Comparison of ENCODE assay signal across 1 cellular context in the genomic region with DNA sequence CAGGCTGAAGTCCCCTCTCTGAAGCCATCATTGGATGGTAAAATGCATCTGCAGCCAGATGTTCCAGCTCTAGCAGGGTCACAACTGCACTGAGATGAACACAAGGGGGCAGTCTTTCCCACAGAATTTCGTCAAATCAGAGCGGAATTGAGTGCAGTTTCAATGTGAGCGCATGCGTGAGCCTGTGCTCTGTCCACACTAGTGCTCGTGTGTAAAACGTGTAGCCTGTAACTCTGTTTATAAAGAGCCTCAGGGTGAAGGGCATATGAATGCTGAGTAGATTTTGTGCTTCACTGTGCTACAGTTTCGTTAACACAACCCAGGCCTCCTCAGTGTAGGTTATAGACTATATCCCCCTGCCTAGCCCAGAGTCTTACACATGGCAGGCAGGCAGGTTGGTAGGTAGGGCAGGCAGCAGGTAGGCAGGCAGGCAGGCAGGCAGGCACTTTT.
TF ChIP-seq lines count a peak whose summit lies in the region.

No MANE protein-coding gene starts in this region.

TF ChIP-seq in SK-N-SH, 30 proteins besides CTCF, POLR2A, EP300 and RAD21 (continued from another document):
- TF ChIP-seq REST (IDR thresholded peaks at IDR 0.05; ENCODE audit: low read depth, low read length) = peak; percentile 7; the same call in 1 of the 2 replicates
- TF ChIP-seq USF1 (IDR thresholded peaks at IDR 0.05; ENCODE audit: borderline replicate concordance, low read depth) = no peak
- TF ChIP-seq, protein P1, sequence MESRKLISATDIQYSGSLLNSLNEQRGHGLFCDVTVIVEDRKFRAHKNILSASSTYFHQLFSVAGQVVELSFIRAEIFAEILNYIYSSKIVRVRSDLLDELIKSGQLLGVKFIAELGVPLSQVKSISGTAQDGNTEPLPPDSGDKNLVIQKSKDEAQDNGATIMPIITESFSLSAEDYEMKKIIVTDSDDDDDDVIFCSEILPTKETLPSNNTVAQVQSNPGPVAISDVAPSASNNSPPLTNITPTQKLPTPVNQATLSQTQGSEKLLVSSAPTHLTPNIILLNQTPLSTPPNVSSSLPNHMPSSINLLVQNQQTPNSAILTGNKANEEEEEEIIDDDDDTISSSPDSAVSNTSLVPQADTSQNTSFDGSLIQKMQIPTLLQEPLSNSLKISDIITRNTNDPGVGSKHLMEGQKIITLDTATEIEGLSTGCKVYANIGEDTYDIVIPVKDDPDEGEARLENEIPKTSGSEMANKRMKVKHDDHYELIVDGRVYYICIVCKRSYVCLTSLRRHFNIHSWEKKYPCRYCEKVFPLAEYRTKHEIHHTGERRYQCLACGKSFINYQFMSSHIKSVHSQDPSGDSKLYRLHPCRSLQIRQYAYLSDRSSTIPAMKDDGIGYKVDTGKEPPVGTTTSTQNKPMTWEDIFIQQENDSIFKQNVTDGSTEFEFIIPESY (IDR thresholded peaks at IDR 0.05; ENCODE audit: borderline replicate concordance, low read depth) = no peak
- TF ChIP-seq RCOR1 (IDR thresholded peaks at IDR 0.05; ENCODE audit: low read length) = no peak
- TF ChIP-seq FOSL2 (IDR thresholded peaks at IDR 0.05; ENCODE audit: borderline replicate concordance, low read depth) = no peak
- TF ChIP-seq SMC3 (IDR thresholded peaks at IDR 0.05; ENCODE audit: low read depth, low read length) = peak; percentile 70
- TF ChIP-seq TEAD4 (IDR thresholded peaks at IDR 0.05; ENCODE audit: borderline replicate concordance, insufficient read depth) = no peak
- peak; percentile 56; the same call in 1 of the 2 replicates for TF ChIP-seq MXI1 (IDR thresholded peaks at IDR 0.05; ENCODE audit: low read depth, low read length)
- TF ChIP-seq MEF2A (IDR thresholded peaks at IDR 0.05; ENCODE audit: borderline replicate concordance, low read depth) = no peak
- no peak for TF ChIP-seq FOXM1 (IDR thresholded peaks at IDR 0.05; ENCODE audit: low read depth)
- no peak for TF ChIP-seq JUND (IDR thresholded peaks at IDR 0.05)
- TF ChIP-seq PBX3 (IDR thresholded peaks at IDR 0.05) = no peak
- 0 out of 2 replicates have a peak, but pooled peaks have one; percentile 17 for TF ChIP-seq MAX (IDR thresholded peaks at IDR 0.05; ENCODE audit: low read depth)
- TF ChIP-seq NRF1 (IDR thresholded peaks at IDR 0.05; ENCODE audit: low read depth, low read length) = peak; percentile 81
- no peak for TF ChIP-seq USF2 (IDR thresholded peaks at IDR 0.05; ENCODE audit: borderline replicate concordance, low read depth, low read length)
- peak; percentile 29 for TF ChIP-seq CHD2 (IDR thresholded peaks at IDR 0.05; ENCODE audit: low read length, partially characterized antibody)
- TF ChIP-seq, protein P2, sequence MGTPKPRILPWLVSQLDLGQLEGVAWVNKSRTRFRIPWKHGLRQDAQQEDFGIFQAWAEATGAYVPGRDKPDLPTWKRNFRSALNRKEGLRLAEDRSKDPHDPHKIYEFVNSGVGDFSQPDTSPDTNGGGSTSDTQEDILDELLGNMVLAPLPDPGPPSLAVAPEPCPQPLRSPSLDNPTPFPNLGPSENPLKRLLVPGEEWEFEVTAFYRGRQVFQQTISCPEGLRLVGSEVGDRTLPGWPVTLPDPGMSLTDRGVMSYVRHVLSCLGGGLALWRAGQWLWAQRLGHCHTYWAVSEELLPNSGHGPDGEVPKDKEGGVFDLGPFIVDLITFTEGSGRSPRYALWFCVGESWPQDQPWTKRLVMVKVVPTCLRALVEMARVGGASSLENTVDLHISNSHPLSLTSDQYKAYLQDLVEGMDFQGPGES (IDR thresholded peaks at IDR 0.05; ENCODE audit: low read depth, low read length) = no peak
- TF ChIP-seq YY1 (IDR thresholded peaks at IDR 0.05; ENCODE audit: low read depth) = no peak
- TF ChIP-seq NFIC (IDR thresholded peaks at IDR 0.05; ENCODE audit: borderline replicate concordance) = no peak
- no peak for TF ChIP-seq EZH2phosphoT487 (IDR thresholded peaks at IDR 0.05; ENCODE audit: borderline replicate concordance, low read depth)
- TF ChIP-seq POLR2AphosphoS5 (IDR thresholded peaks at IDR 0.05; ENCODE audit: low read depth, low read length) = no peak
